ENCODE assay signal across 8 cellular contexts in the genomic region with DNA sequence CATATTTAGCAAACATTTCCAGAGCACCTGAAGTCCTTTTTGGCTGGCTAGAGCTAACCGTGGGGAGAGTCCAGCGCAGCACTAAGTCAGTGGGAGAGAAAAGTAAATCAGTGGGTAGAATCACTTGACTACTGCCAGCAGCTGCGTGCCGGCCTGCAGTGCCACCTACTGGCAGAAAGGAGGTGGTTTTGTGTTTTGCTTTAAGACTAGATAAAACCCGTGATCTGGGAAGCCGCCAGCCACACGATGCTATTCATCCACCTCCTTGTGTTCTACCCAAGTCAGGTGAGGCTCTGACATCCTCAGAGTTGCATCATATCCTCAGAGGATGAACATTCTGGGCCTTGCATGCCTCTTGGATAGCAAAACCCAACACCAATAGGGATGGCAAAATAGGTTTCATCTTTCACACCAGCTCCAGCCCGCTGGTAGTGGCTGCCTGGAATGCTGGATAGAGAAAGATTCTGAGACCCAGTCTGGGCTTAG. TPM values are rescaled to one million over a fixed set of nuclear protein-coding genes. Genes with fewer than 3 reads are reported as not detected.
DNase-seq lines count a peak whose midpoint lies in the region; ATAC-seq and TF ChIP-seq lines count a peak whose summit lies in the region.

No MANE protein-coding gene starts in this region.

- intact Hi-C loops in CD8-positive, alpha-beta T cell (cut with DNase I, micrococcal nuclease): loop anchor here (1.0 to 5.0 kb wide), 6 partner anchors 47 to 556 kb away; no protein-coding TSS in a partner anchor

- H3K4me3 Mint-ChIP-seq in CD8-positive, alpha-beta T cell: no peak overlapping the region
- peak overlapping the region in 2 of 8 donors; percentile 44 to 66 for H3K4me3 Mint-ChIP-seq in naive B cell

- peaks cover 6% of the 10 kb centered on the region for H3K27me3 Mint-ChIP-seq in CD8-positive, alpha-beta T cell (ENCODE audit: low read depth)
- H3K27me3 Mint-ChIP-seq in naive B cell: peaks cover 11 to 29% (median 18%) of the 10 kb centered on the region in 3 donors

- DNase-seq in CD8-positive, alpha-beta T cell: peak; percentile 55 to 81 (median 67)
- DNase-seq in NT2/D1 (ENCODE audit: low read depth, low spot score) (peak; percentile 55), epithelial cell of prostate (ENCODE audit: low read depth, low spot score) (peak; percentile 78), naive B cell (peak; percentile 55), HuH-7.5 (ENCODE audit: low spot score) (no peak)
- DNase-seq in activated CD8-positive, alpha-beta memory T cell treated with anti-CD3 and anti-CD28 coated beads, Interleukin-2, amount 50 U/mL, for 24 hours (ENCODE audit: extremely low read depth): peak; percentile 30
- peak; percentile 82 for DNase-seq in stimulated activated CD8-positive, alpha-beta memory T cell treated with anti-CD3 and anti-CD28 coated beads, Interleukin-4, amount 100 ng/mL, for 48 hours

- H3K27ac Mint-ChIP-seq in CD8-positive, alpha-beta T cell: no peak overlapping the region
- H3K27ac Mint-ChIP-seq in naive B cell: no peak overlapping the region

- H3K9me3 Mint-ChIP-seq in CD8-positive, alpha-beta T cell: no peaks in the 10 kb centered on the region
- H3K9me3 Mint-ChIP-seq in naive B cell: peaks cover 0 to 3% (median 0%) of the 10 kb centered on the region in 7 donors

- POLR2A ChIA-PET in CD8-positive, alpha-beta T cell (lab: Charles Lee): no interaction called here

- CTCF ChIA-PET in CD8-positive, alpha-beta T cell (lab: Charles Lee): interaction anchor here (0.7 to 6.8 kb wide), 23 partner anchors 9 to 71 kb away, joined by 3 to 97 read pairs (median 4); partner anchors contain the start of gene NT5C1A

- ATAC-seq in CD8-positive, alpha-beta T cell: peak; percentile 78
- ATAC-seq in HG03354 (IDR thresholded peaks at IDR 0.05; ENCODE audit: poor library complexity, severe bottlenecking, unreplicated experiment) (peak; percentile 60), naive B cell (ENCODE audit: low read depth in 2 of 2) (peak; percentile 67 to 81)

- H3K9me3 ChIP-seq in CD8-positive, alpha-beta T cell (ENCODE audit: low read length): no peaks in the 10 kb centered on the region
- H3K9me3 ChIP-seq in NT2/D1 (ENCODE audit: insufficient read depth, low read length): no peaks in the 10 kb centered on the region

- H3K27ac ChIP-seq in CD8-positive, alpha-beta T cell (ENCODE audit: low read depth, low read length): no peak overlapping the region
- H3K27ac ChIP-seq in epithelial cell of prostate: peak overlapping the region; percentile 58

- no peak overlapping the region for H3K9ac ChIP-seq in NT2/D1 (ENCODE audit: insufficient read length, low read depth)

- H3K4me3 ChIP-seq in CD8-positive, alpha-beta T cell (ENCODE audit: low read depth, low read length): no peak overlapping the region
- H3K4me3 ChIP-seq in NT2/D1 (ENCODE audit: insufficient read length, low read depth): no peak overlapping the region

- no peaks in the 10 kb centered on the region for H3K36me3 Mint-ChIP-seq in CD8-positive, alpha-beta T cell
- no peaks in the 10 kb centered on the region for H3K36me3 Mint-ChIP-seq in naive B cell

- H3K4me1 ChIP-seq in CD8-positive, alpha-beta T cell (ENCODE audit: insufficient read depth, low read length): no peaks in the 10 kb centered on the region
- H3K4me1 ChIP-seq in NT2/D1 (ENCODE audit: insufficient read depth, insufficient read length): no peaks in the 10 kb centered on the region

- H3K36me3 ChIP-seq in CD8-positive, alpha-beta T cell (ENCODE audit: insufficient read depth, low read length): no peaks in the 10 kb centered on the region
- H3K36me3 ChIP-seq in NT2/D1 (ENCODE audit: insufficient read depth, insufficient read length, low read length): no peaks in the 10 kb centered on the region

- H3K4me1 Mint-ChIP-seq in CD8-positive, alpha-beta T cell (ENCODE audit: low read depth): peaks cover 6% of the 10 kb centered on the region
- peaks cover 0 to 11% (median 6%) of the 10 kb centered on the region in 3 donors for H3K4me1 Mint-ChIP-seq in naive B cell

- H3K27me3 ChIP-seq in CD8-positive, alpha-beta T cell (ENCODE audit: insufficient read depth, low read length): no peaks in the 10 kb centered on the region
- peaks cover 88% of the 10 kb centered on the region for H3K27me3 ChIP-seq in NT2/D1 (ENCODE audit: insufficient read depth, insufficient read length)

- peak; percentile 90 for TF ChIP-seq CTCF in CD8-positive, alpha-beta T cell (IDR thresholded peaks at IDR 0.05)

RNA-seq across cellular contexts. Expression of gene HEYL, which starts 14.1 kb away (rescaled TPM):
- total RNA-seq in CD8-positive, alpha-beta T cell: not detected
- not detected for polyA plus RNA-seq in naive B cell (ENCODE audit: low read depth in 6 of 6)

RNA-seq across cellular contexts. Expression of gene NT5C1A, which starts 18.3 kb away (rescaled TPM):
- total RNA-seq in CD8-positive, alpha-beta T cell: under 1 TPM; 0.31 to 0.68 TPM
- not detected for polyA plus RNA-seq in naive B cell (ENCODE audit: low read depth in 6 of 6)

RNA-seq across cellular contexts. Expression of gene HPCAL4, which starts 37.6 kb away (rescaled TPM):
- total RNA-seq in CD8-positive, alpha-beta T cell: 10 to 100 TPM; 12.1 to 12.8 TPM
- polyA plus RNA-seq in naive B cell (ENCODE audit: low read depth in 6 of 6): not detected
